In the genomic region with DNA sequence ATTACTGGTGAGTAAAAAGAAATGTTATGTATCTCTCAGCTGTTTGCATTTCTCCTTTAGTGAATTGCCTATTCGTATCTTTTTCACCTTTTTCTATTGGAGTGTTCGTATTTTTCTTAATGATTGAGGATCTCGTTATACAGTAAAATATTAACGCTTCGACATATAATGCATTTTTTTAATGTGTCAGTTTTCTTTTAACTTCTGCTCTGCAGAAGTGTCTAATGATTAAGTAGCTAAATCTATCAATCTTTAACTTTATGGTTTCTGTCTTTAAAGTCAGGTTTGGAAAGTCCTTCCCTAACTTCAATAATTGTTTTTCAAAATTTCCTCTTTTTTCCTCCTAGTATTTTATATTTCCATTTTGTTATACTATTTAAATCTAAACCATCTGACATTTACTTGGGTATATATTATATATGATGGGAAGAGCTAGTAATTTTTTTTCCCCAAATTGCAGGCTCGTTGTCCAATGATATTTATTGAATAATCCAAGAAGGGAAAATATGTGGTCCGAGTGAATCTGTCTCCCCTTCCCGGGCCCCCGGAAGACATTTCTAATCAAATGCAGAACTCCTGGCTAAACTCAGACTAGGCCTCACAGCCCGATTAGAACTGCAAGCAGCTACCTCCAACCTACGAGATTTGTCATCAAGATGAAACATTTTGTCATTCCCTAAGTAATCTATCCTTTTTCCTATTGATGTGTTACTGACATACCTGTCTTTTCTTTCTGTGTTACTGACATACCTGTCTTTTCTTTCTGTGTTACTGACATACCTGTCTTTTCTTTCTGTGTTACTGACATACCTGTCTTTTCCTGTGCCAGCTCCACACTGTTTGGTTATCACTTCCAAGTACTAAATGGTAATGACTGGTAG, we compare ENCODE assay signal across 1 cellular context.
TF ChIP-seq lines count a peak whose summit lies in the region.

No MANE protein-coding gene starts in this region.

TF ChIP-seq in GM12878, 131 proteins besides CTCF, POLR2A, EP300 and RAD21 (continued from another document and continues in another):
- TF ChIP-seq, protein P1, sequence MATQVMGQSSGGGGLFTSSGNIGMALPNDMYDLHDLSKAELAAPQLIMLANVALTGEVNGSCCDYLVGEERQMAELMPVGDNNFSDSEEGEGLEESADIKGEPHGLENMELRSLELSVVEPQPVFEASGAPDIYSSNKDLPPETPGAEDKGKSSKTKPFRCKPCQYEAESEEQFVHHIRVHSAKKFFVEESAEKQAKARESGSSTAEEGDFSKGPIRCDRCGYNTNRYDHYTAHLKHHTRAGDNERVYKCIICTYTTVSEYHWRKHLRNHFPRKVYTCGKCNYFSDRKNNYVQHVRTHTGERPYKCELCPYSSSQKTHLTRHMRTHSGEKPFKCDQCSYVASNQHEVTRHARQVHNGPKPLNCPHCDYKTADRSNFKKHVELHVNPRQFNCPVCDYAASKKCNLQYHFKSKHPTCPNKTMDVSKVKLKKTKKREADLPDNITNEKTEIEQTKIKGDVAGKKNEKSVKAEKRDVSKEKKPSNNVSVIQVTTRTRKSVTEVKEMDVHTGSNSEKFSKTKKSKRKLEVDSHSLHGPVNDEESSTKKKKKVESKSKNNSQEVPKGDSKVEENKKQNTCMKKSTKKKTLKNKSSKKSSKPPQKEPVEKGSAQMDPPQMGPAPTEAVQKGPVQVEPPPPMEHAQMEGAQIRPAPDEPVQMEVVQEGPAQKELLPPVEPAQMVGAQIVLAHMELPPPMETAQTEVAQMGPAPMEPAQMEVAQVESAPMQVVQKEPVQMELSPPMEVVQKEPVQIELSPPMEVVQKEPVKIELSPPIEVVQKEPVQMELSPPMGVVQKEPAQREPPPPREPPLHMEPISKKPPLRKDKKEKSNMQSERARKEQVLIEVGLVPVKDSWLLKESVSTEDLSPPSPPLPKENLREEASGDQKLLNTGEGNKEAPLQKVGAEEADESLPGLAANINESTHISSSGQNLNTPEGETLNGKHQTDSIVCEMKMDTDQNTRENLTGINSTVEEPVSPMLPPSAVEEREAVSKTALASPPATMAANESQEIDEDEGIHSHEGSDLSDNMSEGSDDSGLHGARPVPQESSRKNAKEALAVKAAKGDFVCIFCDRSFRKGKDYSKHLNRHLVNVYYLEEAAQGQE (IDR thresholded peaks at IDR 0.05; ENCODE audit: low read depth, low read length) = no peak
- TF ChIP-seq ZNF274 (IDR thresholded peaks at IDR 0.05; ENCODE audit: insufficient read depth, insufficient read length) (no peak), MTA2 (IDR thresholded peaks at IDR 0.05; ENCODE audit: low read depth) (no peak), NBN (IDR thresholded peaks at IDR 0.05) (peak; percentile 76), ZBED1 (IDR thresholded peaks at IDR 0.05; ENCODE audit: borderline replicate concordance) (no peak), SP1 (IDR thresholded peaks at IDR 0.05; ENCODE audit: low read depth, low read length) (peak; percentile 66), CEBPB (IDR thresholded peaks at IDR 0.05; ENCODE audit: borderline replicate concordance in 1 of 2, low read depth in 2 of 2, low read length in 2 of 2) (no peak), FOXK2 (IDR thresholded peaks at IDR 0.05) (no peak), SUPT20H (IDR thresholded peaks at IDR 0.05; ENCODE audit: borderline replicate concordance, control insufficient read depth, low read depth, low read length) (no peak), ELK1 (IDR thresholded peaks at IDR 0.05; ENCODE audit: low read depth, low read length) (no peak), EED (IDR thresholded peaks at IDR 0.05; ENCODE audit: low read depth) (peak; percentile 58), RFX5 (IDR thresholded peaks at IDR 0.05; ENCODE audit: low read depth, low read length) (no peak), NR2F1 (conservative IDR thresholded peaks at IDR 0.05) (no peak), GABPA (IDR thresholded peaks at IDR 0.05; ENCODE audit: low read depth) (0 out of 2 replicates have a peak, but pooled peaks have one; percentile 41), ZNF207 (IDR thresholded peaks at IDR 0.05; ENCODE audit: borderline replicate concordance) (0 out of 2 replicates have a peak, but pooled peaks have one; percentile 41), RAD51 (IDR thresholded peaks at IDR 0.05) (0 out of 2 replicates have a peak, but pooled peaks have one; percentile 42), SMAD1 (IDR thresholded peaks at IDR 0.05; ENCODE audit: low read depth, partially characterized antibody) (peak; percentile 52), ETV6 (conservative IDR thresholded peaks at IDR 0.05 in 1 of 2, IDR thresholded peaks at IDR 0.05 in 1 of 2; ENCODE audit: borderline replicate concordance in 1 of 2, low read depth in 1 of 2) (no peak; a peak in 1 of 4 replicates), PRDM15 (CRISPR knock-in tag; IDR thresholded peaks at IDR 0.05) (no peak), HCFC1 (IDR thresholded peaks at IDR 0.05; ENCODE audit: low read length) (0 out of 2 replicates have a peak, but pooled peaks have one; percentile 29), BCL3 (IDR thresholded peaks at IDR 0.05; ENCODE audit: borderline replicate concordance, insufficient read depth, low read depth, low read length, poor library complexity, severe bottlenecking) (no peak), SREBF1 (IDR thresholded peaks at IDR 0.05; ENCODE audit: low read length) (no peak), MEF2A (IDR thresholded peaks at IDR 0.05; ENCODE audit: insufficient read depth, low read depth, low read length) (no peak), PML (IDR thresholded peaks at IDR 0.05; ENCODE audit: low read length) (peak; percentile 58; the same call in 1 of the 2 replicates), RBBP5 (conservative IDR thresholded peaks at IDR 0.05) (no peak), SREBF2 (IDR thresholded peaks at IDR 0.05; ENCODE audit: low read length) (no peak), SRF (IDR thresholded peaks at IDR 0.05; ENCODE audit: low read depth in 2 of 2, low read length in 2 of 2) (peak in 1 of 2 experiments; percentile 97; a peak in 2 of 4 replicates), CHD1 (IDR thresholded peaks at IDR 0.05; ENCODE audit: low read depth, low read length) (no peak), KAT2A (conservative IDR thresholded peaks at IDR 0.05; ENCODE audit: control insufficient read depth, low read depth, low read length) (no peak), BMI1 (IDR thresholded peaks at IDR 0.05; ENCODE audit: borderline replicate concordance) (no peak), ASH2L (IDR thresholded peaks at IDR 0.05; ENCODE audit: borderline replicate concordance, low read depth) (0 out of 2 replicates have a peak, but pooled peaks have one; percentile 43), GATAD2B (conservative IDR thresholded peaks at IDR 0.05; ENCODE audit: low read depth) (no peak), TBL1XR1 (IDR thresholded peaks at IDR 0.05; ENCODE audit: low read depth, low read length) (peak; percentile 53; the same call in 1 of the 2 replicates)
- TF ChIP-seq, protein P2, sequence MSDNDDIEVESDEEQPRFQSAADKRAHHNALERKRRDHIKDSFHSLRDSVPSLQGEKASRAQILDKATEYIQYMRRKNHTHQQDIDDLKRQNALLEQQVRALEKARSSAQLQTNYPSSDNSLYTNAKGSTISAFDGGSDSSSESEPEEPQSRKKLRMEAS (IDR thresholded peaks at IDR 0.05; ENCODE audit: low read depth, low read length) = no peak
- TF ChIP-seq, protein P3, sequence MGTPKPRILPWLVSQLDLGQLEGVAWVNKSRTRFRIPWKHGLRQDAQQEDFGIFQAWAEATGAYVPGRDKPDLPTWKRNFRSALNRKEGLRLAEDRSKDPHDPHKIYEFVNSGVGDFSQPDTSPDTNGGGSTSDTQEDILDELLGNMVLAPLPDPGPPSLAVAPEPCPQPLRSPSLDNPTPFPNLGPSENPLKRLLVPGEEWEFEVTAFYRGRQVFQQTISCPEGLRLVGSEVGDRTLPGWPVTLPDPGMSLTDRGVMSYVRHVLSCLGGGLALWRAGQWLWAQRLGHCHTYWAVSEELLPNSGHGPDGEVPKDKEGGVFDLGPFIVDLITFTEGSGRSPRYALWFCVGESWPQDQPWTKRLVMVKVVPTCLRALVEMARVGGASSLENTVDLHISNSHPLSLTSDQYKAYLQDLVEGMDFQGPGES (IDR thresholded peaks at IDR 0.05) = no peak
- TF ChIP-seq, protein P4, sequence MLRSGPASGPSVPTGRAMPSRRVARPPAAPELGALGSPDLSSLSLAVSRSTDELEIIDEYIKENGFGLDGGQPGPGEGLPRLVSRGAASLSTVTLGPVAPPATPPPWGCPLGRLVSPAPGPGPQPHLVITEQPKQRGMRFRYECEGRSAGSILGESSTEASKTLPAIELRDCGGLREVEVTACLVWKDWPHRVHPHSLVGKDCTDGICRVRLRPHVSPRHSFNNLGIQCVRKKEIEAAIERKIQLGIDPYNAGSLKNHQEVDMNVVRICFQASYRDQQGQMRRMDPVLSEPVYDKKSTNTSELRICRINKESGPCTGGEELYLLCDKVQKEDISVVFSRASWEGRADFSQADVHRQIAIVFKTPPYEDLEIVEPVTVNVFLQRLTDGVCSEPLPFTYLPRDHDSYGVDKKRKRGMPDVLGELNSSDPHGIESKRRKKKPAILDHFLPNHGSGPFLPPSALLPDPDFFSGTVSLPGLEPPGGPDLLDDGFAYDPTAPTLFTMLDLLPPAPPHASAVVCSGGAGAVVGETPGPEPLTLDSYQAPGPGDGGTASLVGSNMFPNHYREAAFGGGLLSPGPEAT (IDR thresholded peaks at IDR 0.05; ENCODE audit: low read depth) = peak; percentile 98
- TF ChIP-seq, protein P5, sequence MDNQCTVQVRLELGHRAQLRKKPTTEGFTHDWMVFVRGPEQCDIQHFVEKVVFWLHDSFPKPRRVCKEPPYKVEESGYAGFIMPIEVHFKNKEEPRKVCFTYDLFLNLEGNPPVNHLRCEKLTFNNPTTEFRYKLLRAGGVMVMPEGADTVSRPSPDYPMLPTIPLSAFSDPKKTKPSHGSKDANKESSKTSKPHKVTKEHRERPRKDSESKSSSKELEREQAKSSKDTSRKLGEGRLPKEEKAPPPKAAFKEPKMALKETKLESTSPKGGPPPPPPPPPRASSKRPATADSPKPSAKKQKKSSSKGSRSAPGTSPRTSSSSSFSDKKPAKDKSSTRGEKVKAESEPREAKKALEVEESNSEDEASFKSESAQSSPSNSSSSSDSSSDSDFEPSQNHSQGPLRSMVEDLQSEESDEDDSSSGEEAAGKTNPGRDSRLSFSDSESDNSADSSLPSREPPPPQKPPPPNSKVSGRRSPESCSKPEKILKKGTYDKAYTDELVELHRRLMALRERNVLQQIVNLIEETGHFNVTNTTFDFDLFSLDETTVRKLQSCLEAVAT (IDR thresholded peaks at IDR 0.05) = peak; percentile 100
- TF ChIP-seq, protein P6, sequence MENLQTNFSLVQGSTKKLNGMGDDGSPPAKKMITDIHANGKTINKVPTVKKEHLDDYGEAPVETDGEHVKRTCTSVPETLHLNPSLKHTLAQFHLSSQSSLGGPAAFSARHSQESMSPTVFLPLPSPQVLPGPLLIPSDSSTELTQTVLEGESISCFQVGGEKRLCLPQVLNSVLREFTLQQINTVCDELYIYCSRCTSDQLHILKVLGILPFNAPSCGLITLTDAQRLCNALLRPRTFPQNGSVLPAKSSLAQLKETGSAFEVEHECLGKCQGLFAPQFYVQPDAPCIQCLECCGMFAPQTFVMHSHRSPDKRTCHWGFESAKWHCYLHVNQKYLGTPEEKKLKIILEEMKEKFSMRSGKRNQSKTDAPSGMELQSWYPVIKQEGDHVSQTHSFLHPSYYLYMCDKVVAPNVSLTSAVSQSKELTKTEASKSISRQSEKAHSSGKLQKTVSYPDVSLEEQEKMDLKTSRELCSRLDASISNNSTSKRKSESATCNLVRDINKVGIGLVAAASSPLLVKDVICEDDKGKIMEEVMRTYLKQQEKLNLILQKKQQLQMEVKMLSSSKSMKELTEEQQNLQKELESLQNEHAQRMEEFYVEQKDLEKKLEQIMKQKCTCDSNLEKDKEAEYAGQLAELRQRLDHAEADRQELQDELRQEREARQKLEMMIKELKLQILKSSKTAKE (IDR thresholded peaks at IDR 0.05; ENCODE audit: low read depth, poor library complexity, severe bottlenecking) = peak; percentile 84
